Comparison of ENCODE assay signal across 13 cellular contexts in the genomic region with DNA sequence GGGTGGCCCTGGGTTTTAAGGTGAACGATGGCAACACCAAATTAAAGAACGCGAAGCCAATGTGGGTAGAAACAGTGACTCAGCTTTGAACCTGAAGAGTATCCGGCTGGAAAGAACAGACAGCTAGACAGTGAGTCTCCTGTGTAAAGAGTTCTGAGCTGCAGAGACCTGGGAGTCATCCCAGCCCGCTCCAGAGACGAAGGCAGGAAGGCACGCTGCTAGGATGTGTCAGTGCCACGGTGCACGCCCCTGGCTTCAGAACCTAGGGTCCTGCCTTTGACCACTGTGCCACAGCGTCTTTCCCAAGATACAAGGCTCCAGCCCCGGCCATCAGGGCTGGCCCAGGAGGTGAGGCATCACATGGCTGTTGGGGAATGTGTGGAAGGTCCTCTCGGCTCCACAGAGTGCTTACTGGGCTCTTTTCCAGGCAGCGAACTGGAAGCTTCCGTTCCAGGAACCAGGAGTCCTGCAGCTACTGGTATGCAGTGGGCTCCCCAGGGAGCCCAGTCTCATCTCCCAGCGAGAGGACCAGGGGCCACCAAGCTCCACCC. TPM values are rescaled to one million over a fixed set of nuclear protein-coding genes. Genes with fewer than 3 reads are reported as not detected.
DNase-seq lines count a peak whose midpoint lies in the region; ATAC-seq, FAIRE-seq and TF ChIP-seq lines count a peak whose summit lies in the region.
"Had no signal": no experiment of that assay in that cellular context is flagged by ENCODE, and none has a peak within 500 bp of the region (broad histone marks: within the 10 kb centered on the region; RNA-seq: fewer than 3 reads in every experiment).

No MANE protein-coding gene starts in this region.

- CTCF ChIA-PET in HepG2 (lab: Yijun Ruan, JAX; ENCODE audit: low intra/inter-chr PET ratio, low total read pairs) (no interaction called here), Calu3 (lab: Charles Lee) (interaction anchor here (0.6 kb wide), 1 partner anchor 25 kb away, joined by 3 read pairs; no protein-coding TSS in a partner anchor)

- peaks cover under 1% of the 10 kb centered on the region for H3K36me3 Mint-ChIP-seq in chondrocyte (ENCODE audit: low read depth)
- no peaks in the 10 kb centered on the region for H3K36me3 Mint-ChIP-seq in Calu3 (ENCODE audit: insufficient read depth, unreplicated experiment)
- H3K36me3 Mint-ChIP-seq: memory B cell had no signal

- no TSS peak for BruUV-seq in HepG2 (replicated peaks; lab: Mats Ljungman, UMichigan)
- no TSS peak for BruUV-seq in Calu3 (replicated peaks; lab: Mats Ljungman, UMichigan)

- WGBS in right lobe of liver (ENCODE audit: insufficient coverage, low coverage, low lambda C conversion rate, missing lambda C conversion rate) = 57% methylated on average over 4 of the region's 15 CpGs
- 92% methylated on average over 10 of the region's 15 CpGs for WGBS in HepG2 (ENCODE audit: low lambda C conversion rate)

- TF ChIP-seq EP300 in HepG2 (IDR thresholded peaks at IDR 0.05; ENCODE audit: low read depth in 2 of 2, low read length in 2 of 2) = no peak
- no peak for TF ChIP-seq EP300 in HepG2 (CRISPR knock-in tag; IDR thresholded peaks at IDR 0.05; ENCODE audit: borderline replicate concordance)

- POLR2A ChIA-PET in HepG2 (lab: Yijun Ruan, JAX) = no interaction called here

- TF ChIP-seq CTCF in right lobe of liver (IDR thresholded peaks at IDR 0.05) (no peak), HepG2 (CRISPR knock-in tag; IDR thresholded peaks at IDR 0.05) (no peak), chondrocyte (IDR thresholded peaks at IDR 0.05) (no peak), kidney (IDR thresholded peaks at IDR 0.05; ENCODE audit: borderline replicate concordance, extremely low read depth, insufficient read depth) (no peak), Calu3 (IDR thresholded peaks at IDR 0.05; ENCODE audit: unreplicated experiment) (no peak)

- H3K27ac Mint-ChIP-seq in chondrocyte (ENCODE audit: unreplicated experiment) (peak overlapping the region; percentile 84), Calu3 (ENCODE audit: unreplicated experiment) (no peak overlapping the region)
- H3K27ac Mint-ChIP-seq: memory B cell had no signal

- no peak for FAIRE-seq in HepG2 (lab: Jason Lieb, UNC)
- FAIRE-seq in kidney (lab: Jason Lieb, UNC) = no peak
- FAIRE-seq in HTR-8/SVneo (lab: Jason Lieb, UNC) = no peak

- H3K4me2 ChIP-seq in HepG2 (ENCODE audit: low read depth, low read length) = no peak overlapping the region

- DNase-seq in right lobe of liver (no peak), HepG2 (ENCODE audit: low spot score) (no peak), chondrocyte (ENCODE audit: low spot score) (no peak), kidney (peak; percentile 82), Calu3 (no peak), NCI-H2196 (lab: John Stamatoyannopoulos, UW; ENCODE audit: unreplicated experiment) (no peak), HTR-8/SVneo (ENCODE audit: insufficient read length, low spot score) (no peak)
- DNase-seq: activated CD4-positive, alpha-beta T cell treated with anti-CD3 and anti-CD28 coated beads for 1 hour; effector CD8-positive, alpha-beta T cell; MM.1S; nucleus accumbens had no signal

- H3K4me3 ChIP-seq in right lobe of liver (no peak overlapping the region), HepG2 (replicated peaks in 1 of 3; ENCODE audit: insufficient read depth in 1 of 3, low read depth in 2 of 3, low read length in 3 of 3) (no peak overlapping the region), kidney (ENCODE audit: low read length in 2 of 2) (no peak overlapping the region)

- H3K79me2 ChIP-seq in HepG2 (ENCODE audit: insufficient read depth, low read length) = peaks cover 18% of the 10 kb centered on the region

- H2AFZ ChIP-seq in HepG2 (ENCODE audit: low read length) = no peak overlapping the region

- H3K4me1 Mint-ChIP-seq in chondrocyte (ENCODE audit: low read depth) = peaks cover 52% of the 10 kb centered on the region
- peaks cover 21% of the 10 kb centered on the region for H3K4me1 Mint-ChIP-seq in Calu3 (ENCODE audit: low read depth, unreplicated experiment)

- H3K9me3 ChIP-seq in right lobe of liver (no peaks in the 10 kb centered on the region), HepG2 (ENCODE audit: low read length) (no peaks in the 10 kb centered on the region), kidney (ENCODE audit: control insufficient read depth in 1 of 2, low read length in 2 of 2) (no peaks in the 10 kb centered on the region)

- TF ChIP-seq POLR2A in right lobe of liver (IDR thresholded peaks at IDR 0.05) (no peak), HepG2 (IDR thresholded peaks at IDR 0.05; ENCODE audit: insufficient read depth in 1 of 2, low read depth in 2 of 2, low read length in 2 of 2) (no peak)

- peak; percentile 12 to 29 (median 24) for ATAC-seq in right lobe of liver
- ATAC-seq in HepG2 = no peak
- no peak for ATAC-seq in HG02973 (IDR thresholded peaks at IDR 0.05; ENCODE audit: unreplicated experiment)

- H3K27me3 ChIP-seq in right lobe of liver = no peaks in the 10 kb centered on the region
- no peaks in the 10 kb centered on the region for H3K27me3 ChIP-seq in HepG2 (ENCODE audit: control insufficient read depth in 1 of 2, insufficient read depth in 2 of 2, low read length in 2 of 2)

- H3K4me1 ChIP-seq in right lobe of liver = peaks cover 0 to 58% (median 21%) of the 10 kb centered on the region in 4 donors
- peaks cover 51% of the 10 kb centered on the region for H3K4me1 ChIP-seq in HepG2 (ENCODE audit: insufficient read depth, low read length)
- H3K4me1 ChIP-seq in kidney (ENCODE audit: control insufficient read depth in 1 of 2, insufficient read depth in 1 of 2, low read depth in 1 of 2, low read length in 2 of 2) = peaks cover 0 to 3% of the 10 kb centered on the region in 2 donors

- H3K9ac ChIP-seq in HepG2 (ENCODE audit: insufficient read depth, low read depth, low read length) (no peak overlapping the region), kidney (ENCODE audit: low read length in 2 of 2) (no peak overlapping the region)

- no peak overlapping the region for H3K4me3 Mint-ChIP-seq in chondrocyte (ENCODE audit: unreplicated experiment)
- H3K4me3 Mint-ChIP-seq in Calu3 (ENCODE audit: low read depth, unreplicated experiment) = no peak overlapping the region
- H3K4me3 Mint-ChIP-seq: memory B cell had no signal

- peaks cover 0 to 7% (median 0%) of the 10 kb centered on the region in 4 donors for H3K36me3 ChIP-seq in right lobe of liver
- peaks cover 0 to 22% of the 10 kb centered on the region in 2 experiments; a peak in 2 of 5 replicates for H3K36me3 ChIP-seq in HepG2 (replicated peaks in 1 of 2; ENCODE audit: control insufficient read depth in 1 of 2, insufficient read depth in 2 of 2, low read length in 2 of 2)
- H3K36me3 ChIP-seq in kidney (ENCODE audit: control insufficient read depth in 1 of 2, insufficient read depth in 2 of 2, low read length in 2 of 2) = no peaks in the 10 kb centered on the region

- intact Hi-C loops in right lobe of liver (cut with DNase I) (no loop called here), HepG2 (cut with micrococcal nuclease; ENCODE audit: unreplicated experiment) (no loop called here), kidney (cut with DNase I) (no loop called here), Calu3 (cut with micrococcal nuclease; ENCODE audit: unreplicated experiment) (no loop called here)

- H3K27me3 Mint-ChIP-seq in chondrocyte (ENCODE audit: low read depth) (no peaks in the 10 kb centered on the region), Calu3 (ENCODE audit: unreplicated experiment) (no peaks in the 10 kb centered on the region)

- TF ChIP-seq RAD21 in HepG2 (CRISPR knock-in tag; IDR thresholded peaks at IDR 0.05) = no peak

- in situ Hi-C loops in HepG2 (cut with HindIII; ENCODE audit: extremely low pct_ligation_motif_present, low pct_unique_long_range_greater_than_20kb) = no loop called here

- H4K20me1 ChIP-seq in HepG2 (ENCODE audit: insufficient read depth, low read length) = peaks cover 13% of the 10 kb centered on the region; the same call in 1 of the 2 replicates

- peak overlapping the region in 1 of 3 donors; percentile 15 for H3K27ac ChIP-seq in right lobe of liver
- no peak overlapping the region for H3K27ac ChIP-seq in HepG2 (ENCODE audit: extremely low read length, insufficient read depth, low read length)
- no peak overlapping the region for H3K27ac ChIP-seq in kidney (ENCODE audit: low read depth in 2 of 2, low read length in 2 of 2)

- H3K9me3 Mint-ChIP-seq in chondrocyte (ENCODE audit: low read depth) (peaks cover 1% of the 10 kb centered on the region), Calu3 (ENCODE audit: low read depth, unreplicated experiment) (no peaks in the 10 kb centered on the region)
- H3K9me3 Mint-ChIP-seq: memory B cell had no signal

RNA-seq across cellular contexts. Expression of gene LRFN4, which starts 29.9 kb away (rescaled TPM):
- total RNA-seq in right lobe of liver (1 to 10 TPM in 3 of 6 experiments, under 1 TPM in 3; 0.48 to 4.7 (median 1.1) TPM), HepG2 (2016; rRNA removed; fragmentation: Illumina TruSeq; extraction: Trizol) (4.4 and 6.8 TPM in 2 replicates), chondrocyte (33.8 to 47.2 TPM (median 46.8 TPM) in 3 replicates), kidney (22.3 TPM), Calu3 (2022) (30.1 and 30.3 TPM in 2 replicates)
- total RNA-seq in HepG2 (2016; cell fraction: cytosol; rRNA removed; fragmentation: Illumina TruSeq; extraction: Trizol; ENCODE audit: low read depth) = 1.1 TPM in 2 replicates
- total RNA-seq in HepG2 (2016; cell fraction: insoluble cytoplasmic fraction; rRNA removed; fragmentation: Illumina TruSeq; extraction: Trizol) = 3.5 and 6.4 TPM in 2 replicates
- total RNA-seq in HepG2 (2016; cell fraction: membrane; rRNA removed; fragmentation: Illumina TruSeq; extraction: Trizol) = 4.1 and 5.5 TPM in 2 replicates
- 2.9 and 5.5 TPM in 2 replicates for total RNA-seq in HepG2 (2016; cell fraction: nucleus; rRNA removed; fragmentation: Illumina TruSeq; extraction: Trizol)
- polyA plus RNA-seq in HepG2 (2011; rRNA removed) (1.3 and 2.4 TPM in 2 replicates), kidney (ENCODE audit: insufficient read depth, low read depth, low replicate concordance) (6.8 TPM)
- 1.7 and 3.3 TPM in 2 replicates for polyA plus RNA-seq in HepG2 (2011; cell fraction: cytosol; rRNA removed)
- 7.1 and 9.6 TPM in 2 replicates for polyA plus RNA-seq in HepG2 (2011; cell fraction: nucleus; rRNA removed)
- polyA plus RNA-seq in HepG2 (2012) = 1.2 and 2.5 TPM in 2 replicates
- polyA plus RNA-seq in HepG2 (2016; cell fraction: cytosol; fragmentation: Illumina TruSeq; extraction: Trizol; ENCODE audit: low read depth) = 1.4 and 1.5 TPM in 2 replicates
- 3.8 and 4.4 TPM in 2 replicates for polyA plus RNA-seq in HepG2 (2016; cell fraction: insoluble cytoplasmic fraction; fragmentation: Illumina TruSeq; extraction: Trizol; ENCODE audit: low read depth)
- polyA plus RNA-seq in HepG2 (2016; cell fraction: membrane; fragmentation: Illumina TruSeq; extraction: Trizol; ENCODE audit: low read depth) = 3.3 and 4.1 TPM in 2 replicates
- polyA plus RNA-seq in HepG2 (2016; cell fraction: nucleus; fragmentation: Illumina TruSeq; extraction: Trizol; ENCODE audit: insufficient read depth, low read depth) = 7.3 and 8.5 TPM in 2 replicates
- polyA minus RNA-seq in HepG2 (2011; rRNA and poly(A)+ RNA removed; ENCODE audit: low replicate concordance) = 3.9 and 38.9 TPM in 2 replicates
- 2.7 and 3.0 TPM in 2 replicates for polyA minus RNA-seq in HepG2 (2011; cell fraction: cytosol; rRNA and poly(A)+ RNA removed)
- polyA minus RNA-seq in HepG2 (2011; cell fraction: nucleus; rRNA and poly(A)+ RNA removed) = 1.1 and 1.5 TPM in 2 replicates

RNA-seq across cellular contexts. Expression of gene RCE1, which starts 43.5 kb away (rescaled TPM):
- 1 to 10 TPM; 3.1 to 7.7 (median 4.5) TPM for total RNA-seq in right lobe of liver
- total RNA-seq in HepG2 (2016; rRNA removed; fragmentation: Illumina TruSeq; extraction: Trizol) = 8.0 and 22.2 TPM in 2 replicates
- total RNA-seq in HepG2 (2016; cell fraction: cytosol; rRNA removed; fragmentation: Illumina TruSeq; extraction: Trizol; ENCODE audit: low read depth) = 5.3 and 5.8 TPM in 2 replicates
- total RNA-seq in HepG2 (2016; cell fraction: insoluble cytoplasmic fraction; rRNA removed; fragmentation: Illumina TruSeq; extraction: Trizol) = 8.3 and 23.5 TPM in 2 replicates
- total RNA-seq in HepG2 (2016; cell fraction: membrane; rRNA removed; fragmentation: Illumina TruSeq; extraction: Trizol) = 9.8 and 10.6 TPM in 2 replicates
- 18.1 and 22.0 TPM in 2 replicates for total RNA-seq in HepG2 (2016; cell fraction: nucleus; rRNA removed; fragmentation: Illumina TruSeq; extraction: Trizol)
- 22.4 and 29.3 TPM in 2 replicates for polyA plus RNA-seq in HepG2 (2011; rRNA removed)
- 18.4 and 29.0 TPM in 2 replicates for polyA plus RNA-seq in HepG2 (2011; cell fraction: cytosol; rRNA removed)
- polyA plus RNA-seq in HepG2 (2011; cell fraction: nucleus; rRNA removed) = 56.2 and 66.8 TPM in 2 replicates
- polyA plus RNA-seq in HepG2 (2012) = 14.4 and 22.1 TPM in 2 replicates
- 5.7 and 6.5 TPM in 2 replicates for polyA plus RNA-seq in HepG2 (2016; cell fraction: cytosol; fragmentation: Illumina TruSeq; extraction: Trizol; ENCODE audit: low read depth)
- 9.5 and 11.9 TPM in 2 replicates for polyA plus RNA-seq in HepG2 (2016; cell fraction: insoluble cytoplasmic fraction; fragmentation: Illumina TruSeq; extraction: Trizol; ENCODE audit: low read depth)
- 8.8 and 9.5 TPM in 2 replicates for polyA plus RNA-seq in HepG2 (2016; cell fraction: membrane; fragmentation: Illumina TruSeq; extraction: Trizol; ENCODE audit: low read depth)
- 41.3 and 46.5 TPM in 2 replicates for polyA plus RNA-seq in HepG2 (2016; cell fraction: nucleus; fragmentation: Illumina TruSeq; extraction: Trizol; ENCODE audit: insufficient read depth, low read depth)
- polyA minus RNA-seq in HepG2 (2011; rRNA and poly(A)+ RNA removed; ENCODE audit: low replicate concordance) = 40.2 and 41.8 TPM in 2 replicates
- polyA minus RNA-seq in HepG2 (2011; cell fraction: cytosol; rRNA and poly(A)+ RNA removed) = 11.0 and 11.1 TPM in 2 replicates
- 16.7 and 18.8 TPM in 2 replicates for polyA minus RNA-seq in HepG2 (2011; cell fraction: nucleus; rRNA and poly(A)+ RNA removed)
- 17.0 to 18.8 TPM (median 17.3 TPM) in 3 replicates for total RNA-seq in chondrocyte
- 22.3 TPM for total RNA-seq in kidney
- polyA plus RNA-seq in kidney (ENCODE audit: insufficient read depth, low read depth, low replicate concordance) = 13.8 TPM
- 23.5 and 26.2 TPM in 2 replicates for total RNA-seq in Calu3 (2022)

Comparison
In these comparisons a context has a peak if more than half of its experiments do, and no peak if none do; other contexts are left out.
1. ATAC-seq: peak in right lobe of liver (4 of 4); none in HepG2 (single experiment) and HG02973 (single experiment).